Comparison of ENCODE assay signal across 8 cellular contexts in genomic region chr19:21082011-21082975, GRCh38. TPM values are rescaled to one million over a fixed set of nuclear protein-coding genes. Genes with fewer than 3 reads are reported as not detected.
A peak's percentile ranks its signal among the peaks of the same experiment; 100 is the strongest.
DNase-seq lines count a peak whose midpoint lies in the region; TF ChIP-seq lines count a peak whose summit lies in the region.

ZNF714 (plus strand) TSS chr19:21082203; CDS start chr19:21098269, 16,066 bp downstream.

- TF ChIP-seq CTCF in HFF-Myc (IDR thresholded peaks at IDR 0.05; ENCODE audit: low read depth, low read length, missing control alignments) (no peak), NB4 (IDR thresholded peaks at IDR 0.05; ENCODE audit: low read depth, low read length) (no peak), right atrium auricular region (IDR thresholded peaks at IDR 0.05) (no peak), vagina (IDR thresholded peaks at IDR 0.05) (no peak)

- H3K9me3 ChIP-seq in right atrium auricular region: no peaks in the 10 kb centered on the region
- no peaks in the 10 kb centered on the region for H3K9me3 ChIP-seq in vagina

- DNase-seq in GF-D8 (lab: John Stamatoyannopoulos, UW): peak; percentile 89
- peak; percentile 85 for DNase-seq in HFF-Myc (ENCODE audit: extremely low read depth, low read depth)
- peak; percentile 94 for DNase-seq in NB4 (ENCODE audit: low read depth)
- peak; percentile 74 for DNase-seq in T follicular helper cell (ENCODE audit: low read depth)
- peak; percentile 88 for DNase-seq in amniotic stem cell (lab: John Stamatoyannopoulos, UW)
- peak; percentile 88 for DNase-seq in right atrium auricular region (ENCODE audit: low spot score)
- peak; percentile 82 for DNase-seq in pulmonary artery endothelial cell (ENCODE audit: low read depth, low spot score)
- DNase-seq in vagina (ENCODE audit: extremely low spot score in 2 of 2): no peak

- H3K27me3 ChIP-seq in right atrium auricular region (no peaks in the 10 kb centered on the region), vagina (no peaks in the 10 kb centered on the region)

- H3K4me1 ChIP-seq in right atrium auricular region (no peaks in the 10 kb centered on the region), vagina (peaks cover 5% of the 10 kb centered on the region)

- H3K27ac ChIP-seq in right atrium auricular region: peak within 1 kb of the TSS; percentile 43 to 56
- peak within 1 kb of the TSS; percentile 68 for H3K27ac ChIP-seq in vagina

- intact Hi-C loops in vagina (cut with DNase I): no loop called here

- peak; percentile 81 for TF ChIP-seq POLR2A in NB4 (IDR thresholded peaks at IDR 0.05; ENCODE audit: extremely low read depth, insufficient read length)
- TF ChIP-seq POLR2A in vagina (IDR thresholded peaks at IDR 0.05): no peak

- H3K36me3 ChIP-seq in right atrium auricular region (no peaks in the 10 kb centered on the region), vagina (no peaks in the 10 kb centered on the region)

- H3K4me3 ChIP-seq in HFF-Myc (replicated peaks; ENCODE audit: low read depth, low read length) (peak within 1 kb of the TSS; percentile 79), NB4 (ENCODE audit: low read depth, low read length) (peak within 1 kb of the TSS; percentile 66), right atrium auricular region (peak within 1 kb of the TSS; percentile 45 to 62), vagina (peak within 1 kb of the TSS; percentile 49 to 65)

RNA-seq across cellular contexts. Expression of gene ZNF714, which starts in this region (rescaled TPM):
- 1 to 10 TPM; 1.4 to 2.4 TPM for total RNA-seq in right atrium auricular region
- 5.3 and 16.4 TPM in 2 replicates for total RNA-seq in pulmonary artery endothelial cell
- 6.4 TPM for total RNA-seq in vagina

Comparison
In these comparisons a context has a peak if more than half of its experiments do, and no peak if none do; other contexts are left out.
1. DNase-seq: peak in GF-D8 (single experiment), HFF-Myc (single experiment), NB4 (single experiment), T follicular helper cell (single experiment), amniotic stem cell (single experiment), right atrium auricular region (single experiment) and pulmonary artery endothelial cell (single experiment); none in vagina (0 of 2).
2. Peak in every context shown above with its lines, with median percentiles within 50 percentile points of each other: H3K4me3 ChIP-seq.